ENCODE assay signal across 10 cellular contexts in genomic region chrX:115949900-115950822, GRCh38.
DNase-seq lines count a peak whose midpoint lies in the region; ATAC-seq, FAIRE-seq and TF ChIP-seq lines count a peak whose summit lies in the region.
"Had no signal": no experiment of that assay in that cellular context is flagged by ENCODE, and none has a peak within 500 bp of the region (broad histone marks: within the 10 kb centered on the region; RNA-seq: fewer than 3 reads in every experiment).

No MANE protein-coding gene starts in this region.

- H3K27ac Mint-ChIP-seq in natural killer cell treated with Interleukin-12 subunit alpha and Interleukin-12 subunit beta and Interleukin-15 and Interleukin-18, amount 100 ng/mL, for 72 hours = no peak overlapping the region

- no peak overlapping the region for H3K4me3 Mint-ChIP-seq in natural killer cell treated with Interleukin-12 subunit alpha and Interleukin-12 subunit beta and Interleukin-15 and Interleukin-18, amount 100 ng/mL, for 72 hours

- peaks cover 8% of the 10 kb centered on the region for H3K9me3 Mint-ChIP-seq in natural killer cell treated with Interleukin-12 subunit alpha and Interleukin-12 subunit beta and Interleukin-15 and Interleukin-18, amount 100 ng/mL, for 72 hours

- ATAC-seq in natural killer cell treated with Interleukin-12 subunit alpha and Interleukin-12 subunit beta and Interleukin-15 and Interleukin-18, amount 100 ng/mL, for 72 hours = no peak
- no peak for ATAC-seq in HG03196 (IDR thresholded peaks at IDR 0.05; ENCODE audit: unreplicated experiment)
- ATAC-seq in HG03460 (IDR thresholded peaks at IDR 0.05; ENCODE audit: unreplicated experiment) = no peak
- ATAC-seq: gastrocnemius medialis had no signal

- peak; percentile 5 for FAIRE-seq in GM12892 (lab: Jason Lieb, UNC)

- H3K27me3 Mint-ChIP-seq in natural killer cell treated with Interleukin-12 subunit alpha and Interleukin-12 subunit beta and Interleukin-15 and Interleukin-18, amount 100 ng/mL, for 72 hours = peaks cover 0 to 3% of the 10 kb centered on the region in 2 donors

- H3K4me1 Mint-ChIP-seq in natural killer cell treated with Interleukin-12 subunit alpha and Interleukin-12 subunit beta and Interleukin-15 and Interleukin-18, amount 100 ng/mL, for 72 hours (ENCODE audit: low read depth in 2 of 2) = no peaks in the 10 kb centered on the region

- H3K36me3 Mint-ChIP-seq in natural killer cell treated with Interleukin-12 subunit alpha and Interleukin-12 subunit beta and Interleukin-15 and Interleukin-18, amount 100 ng/mL, for 72 hours = no peaks in the 10 kb centered on the region

- no peak for TF ChIP-seq POLR2A in GM12892 (IDR thresholded peaks at IDR 0.05; ENCODE audit: low read depth, low read length)

- DNase-seq in GM12892 (ENCODE audit: insufficient read length) (no peak), NCI-H1417 treated with DMSO at 0.1 percent for 48 hours (lab: John Stamatoyannopoulos, UW) (peak; percentile 69), amygdala (lab: John Stamatoyannopoulos, UW) (peak in 46 of 56 donors; percentile 2 to 92 (median 52)), mucosa of gallbladder (ENCODE audit: low spot score) (peak; percentile 32)
- DNase-seq in activated CD4-positive, alpha-beta T cell treated with anti-CD3 and anti-CD28 coated beads for 4 hours = no peak
- no peak for DNase-seq in natural killer cell treated with Interleukin-12 subunit alpha and Interleukin-12 subunit beta and Interleukin-15 and Interleukin-18, amount 100 ng/mL, for 72 hours (ENCODE audit: low spot score)
- DNase-seq: gastrocnemius medialis, NCI-H1105 had no signal

Comparison
In these comparisons a context has a peak if more than half of its experiments do, and no peak if none do; other contexts are left out.
1. DNase-seq: peak in NCI-H1417 treated with DMSO at 0.1 percent for 48 hours (single experiment), amygdala (46 of 56) and mucosa of gallbladder (single experiment); none in GM12892 (single experiment), activated CD4-positive, alpha-beta T cell treated with anti-CD3 and anti-CD28 coated beads for 4 hours (0 of 2) and natural killer cell treated with Interleukin-12 subunit alpha and Interleukin-12 subunit beta and Interleukin-15 and Interleukin-18, amount 100 ng/mL, for 72 hours (single experiment).